Comparison of ENCODE assay signal across 10 cellular contexts in the genomic region with DNA sequence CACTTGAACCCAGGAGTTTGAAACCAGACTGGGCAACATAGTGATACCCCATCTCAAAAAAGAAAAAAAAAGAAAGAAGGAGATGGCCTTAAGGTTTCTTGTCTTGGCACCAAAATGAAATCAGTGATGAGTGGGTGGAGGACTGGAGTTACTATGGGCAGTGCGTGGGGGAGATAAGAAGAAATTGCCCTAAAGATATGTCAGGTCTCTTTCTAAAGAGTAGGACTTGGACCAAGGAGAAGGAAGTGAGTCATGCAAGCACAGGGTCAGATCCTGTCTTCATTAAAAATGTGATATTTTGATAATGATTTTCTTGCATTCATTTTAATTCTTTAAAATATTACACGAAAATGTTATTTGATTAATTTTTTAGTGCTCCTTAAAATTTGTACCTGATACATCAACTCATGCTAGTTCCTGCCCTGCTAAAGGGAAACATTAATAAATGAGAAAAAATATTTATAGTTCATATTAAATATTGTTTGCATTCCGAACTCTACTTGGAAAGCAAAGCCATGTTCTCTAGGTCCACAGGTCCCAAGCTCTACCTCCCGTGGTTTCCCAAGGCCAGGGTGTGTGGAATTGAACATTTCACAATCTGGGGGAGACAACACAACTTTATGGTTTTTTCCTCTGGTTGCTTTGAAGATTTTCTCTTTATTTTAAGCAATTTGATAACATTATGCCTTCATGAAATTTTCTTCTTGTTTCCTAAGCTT.
DNase-seq lines count a peak whose midpoint lies in the region; ATAC-seq, FAIRE-seq and TF ChIP-seq lines count a peak whose summit lies in the region.
"Had no signal": no experiment of that assay in that cellular context is flagged by ENCODE, and none has a peak within 500 bp of the region (broad histone marks: within the 10 kb centered on the region; RNA-seq: fewer than 3 reads in every experiment).

No MANE protein-coding gene starts in this region.

- H3K4me3 ChIP-seq in SK-N-SH (ENCODE audit: low read depth in 2 of 2, low read length in 1 of 2) = no peak overlapping the region
- no peak overlapping the region for H3K4me3 ChIP-seq in NB4 (ENCODE audit: low read depth, low read length)
- H3K4me3 ChIP-seq in astrocyte (ENCODE audit: insufficient read depth, low read depth, low read length) = peak overlapping the region; percentile 13

- no peaks in the 10 kb centered on the region for H3K9me2 ChIP-seq in SK-N-SH

- H3K79me2 ChIP-seq in SK-N-SH (ENCODE audit: insufficient read depth) = no peaks in the 10 kb centered on the region
- no peaks in the 10 kb centered on the region for H3K79me2 ChIP-seq in astrocyte (ENCODE audit: insufficient read depth, low read length)

- H3K36me3 Mint-ChIP-seq in astrocyte (ENCODE audit: low read depth, unreplicated experiment) = peaks cover under 1% of the 10 kb centered on the region
- peaks cover 19% of the 10 kb centered on the region for H3K36me3 Mint-ChIP-seq in natural killer cell treated with Interleukin-12 subunit alpha and Interleukin-12 subunit beta and Interleukin-15 and Interleukin-18, amount 100 ng/mL, for 72 hours

- no peaks in the 10 kb centered on the region for H3K27me3 Mint-ChIP-seq in astrocyte (ENCODE audit: low read depth, unreplicated experiment)
- peaks cover 9 to 16% of the 10 kb centered on the region in 2 donors for H3K27me3 Mint-ChIP-seq in natural killer cell treated with Interleukin-12 subunit alpha and Interleukin-12 subunit beta and Interleukin-15 and Interleukin-18, amount 100 ng/mL, for 72 hours

- peaks cover 56% of the 10 kb centered on the region for H3F3A ChIP-seq in SK-N-SH (replicated peaks; ENCODE audit: insufficient read depth)

- no peak overlapping the region for H2AFZ ChIP-seq in SK-N-SH (ENCODE audit: low read depth)
- no peak overlapping the region for H2AFZ ChIP-seq in astrocyte (ENCODE audit: low read depth, low read length)

- no peaks in the 10 kb centered on the region for H3K36me3 ChIP-seq in SK-N-SH (replicated peaks in 1 of 2; ENCODE audit: control insufficient read depth in 1 of 2, insufficient read depth in 2 of 2, low read length in 1 of 2)
- no peaks in the 10 kb centered on the region for H3K36me3 ChIP-seq in astrocyte (ENCODE audit: insufficient read depth, low read length)

- WGBS in SK-N-SH (ENCODE audit: low lambda C conversion rate) = 68% methylated on average over 4 of the region's 4 CpGs

- H3K4me1 Mint-ChIP-seq in astrocyte (ENCODE audit: low read depth, unreplicated experiment) = peaks cover 62% of the 10 kb centered on the region
- H3K4me1 Mint-ChIP-seq in natural killer cell treated with Interleukin-12 subunit alpha and Interleukin-12 subunit beta and Interleukin-15 and Interleukin-18, amount 100 ng/mL, for 72 hours (ENCODE audit: low read depth in 2 of 2) = peaks cover 44 to 63% of the 10 kb centered on the region in 2 donors

- peak overlapping the region; percentile 4 to 96; a peak in 3 of 4 replicates for H3K27ac ChIP-seq in SK-N-SH (ENCODE audit: low read depth in 2 of 2, low read length in 1 of 2)
- peak overlapping the region; percentile 98 for H3K27ac ChIP-seq in astrocyte (ENCODE audit: low read depth, low read length)

- no peaks in the 10 kb centered on the region for H3K27me3 ChIP-seq in SK-N-SH (ENCODE audit: insufficient read depth)
- no peaks in the 10 kb centered on the region for H3K27me3 ChIP-seq in astrocyte (ENCODE audit: insufficient read depth, low read length)

- H3K4me3 Mint-ChIP-seq in astrocyte (ENCODE audit: unreplicated experiment) = peak overlapping the region; percentile 24
- peak overlapping the region; percentile 76 for H3K4me3 Mint-ChIP-seq in natural killer cell treated with Interleukin-12 subunit alpha and Interleukin-12 subunit beta and Interleukin-15 and Interleukin-18, amount 100 ng/mL, for 72 hours

- no peak for TF ChIP-seq POLR2A in NB4 (IDR thresholded peaks at IDR 0.05; ENCODE audit: extremely low read depth, insufficient read length)

- peaks cover 4 to 44% of the 10 kb centered on the region in 2 experiments for H3K4me1 ChIP-seq in SK-N-SH (ENCODE audit: control insufficient read depth in 1 of 2, insufficient read depth in 2 of 2, low read depth in 1 of 2, low read length in 1 of 2)
- peaks cover 61% of the 10 kb centered on the region for H3K4me1 ChIP-seq in astrocyte (ENCODE audit: insufficient read depth, low read length)

- H4K20me1 ChIP-seq in SK-N-SH (ENCODE audit: insufficient read depth) (no peaks in the 10 kb centered on the region), astrocyte (ENCODE audit: insufficient read depth, low read length) (no peaks in the 10 kb centered on the region)

- DNase-seq in SK-N-SH (no peak), NB4 (ENCODE audit: low read depth) (peak; percentile 33), astrocyte (ENCODE audit: low read depth) (peak; percentile 79), HK-2 (ENCODE audit: unreplicated experiment) (no peak), NCI-H526 treated with DMSO at 0.1 percent for 48 hours (lab: John Stamatoyannopoulos, UW) (no peak)
- DNase-seq in natural killer cell treated with Interleukin-12 subunit alpha and Interleukin-12 subunit beta and Interleukin-15 and Interleukin-18, amount 100 ng/mL, for 72 hours (ENCODE audit: low spot score) = no peak
- DNase-seq: GDM1 had no signal

- POLR2A ChIA-PET in SK-N-SH (lab: Yijun Ruan, JAX) = no interaction called here

- H3K9me3 ChIP-seq in SK-N-SH = 0 out of 2 replicates have a peak, but pooled peaks cover 5% of the 10 kb centered on the region
- no peaks in the 10 kb centered on the region for H3K9me3 ChIP-seq in astrocyte (ENCODE audit: insufficient read depth, low read depth, low read length)

- H3K27ac Mint-ChIP-seq in astrocyte (ENCODE audit: unreplicated experiment) = peak overlapping the region; percentile 99
- peak overlapping the region; percentile 68 to 69 for H3K27ac Mint-ChIP-seq in natural killer cell treated with Interleukin-12 subunit alpha and Interleukin-12 subunit beta and Interleukin-15 and Interleukin-18, amount 100 ng/mL, for 72 hours

- ATAC-seq in SK-N-SH treated with all-trans-retinoic acid at 6 μM for 48 hours (no peak), HG03378 (IDR thresholded peaks at IDR 0.05; ENCODE audit: unreplicated experiment) (no peak)
- no peak for ATAC-seq in natural killer cell treated with Interleukin-12 subunit alpha and Interleukin-12 subunit beta and Interleukin-15 and Interleukin-18, amount 100 ng/mL, for 72 hours

- peaks cover 6% of the 10 kb centered on the region for H3K9me3 Mint-ChIP-seq in astrocyte (ENCODE audit: unreplicated experiment)
- H3K9me3 Mint-ChIP-seq in natural killer cell treated with Interleukin-12 subunit alpha and Interleukin-12 subunit beta and Interleukin-15 and Interleukin-18, amount 100 ng/mL, for 72 hours = peaks cover 2% of the 10 kb centered on the region

- TF ChIP-seq EP300 in SK-N-SH (IDR thresholded peaks at IDR 0.05; ENCODE audit: borderline replicate concordance in 1 of 2, low read depth in 1 of 2, low read length in 1 of 2) = no peak

- CTCF ChIA-PET in SK-N-SH (lab: Yijun Ruan, JAX) = interaction anchor here (1.0 kb wide), 1 partner anchor 10 kb away, joined by 3 read pairs; no protein-coding TSS in a partner anchor

- peak overlapping the region; percentile 71 for H3K9ac ChIP-seq in SK-N-SH
- H3K9ac ChIP-seq in astrocyte (ENCODE audit: low read length) = peak overlapping the region; percentile 83

- TF ChIP-seq RAD21 in SK-N-SH (IDR thresholded peaks at IDR 0.05; ENCODE audit: low read length) = no peak

- H3K4me2 ChIP-seq in SK-N-SH (no peak overlapping the region), astrocyte (ENCODE audit: low read length) (peak overlapping the region; percentile 60)

- TF ChIP-seq CTCF in SK-N-SH (IDR thresholded peaks at IDR 0.05) (no peak), NB4 (IDR thresholded peaks at IDR 0.05; ENCODE audit: low read depth, low read length) (no peak), astrocyte (IDR thresholded peaks at IDR 0.05; ENCODE audit: insufficient read depth, low read depth, low read length) (no peak)

- FAIRE-seq in astrocyte (lab: Jason Lieb, UNC) = no peak
- FAIRE-seq: A204.1 had no signal

TF ChIP-seq in SK-N-SH, 30 proteins besides CTCF, POLR2A, EP300 and RAD21 (continues in another document):
- TF ChIP-seq POLR2AphosphoS5 (IDR thresholded peaks at IDR 0.05; ENCODE audit: low read depth, low read length) (no peak), TCF12 (IDR thresholded peaks at IDR 0.05) (no peak)

TF ChIP-seq in SK-N-SH treated with all-trans-retinoic acid at 6 μM for 48 hours, 23 proteins besides CTCF, POLR2A, EP300 and RAD21 (continues in another document):
- TF ChIP-seq, protein P1, sequence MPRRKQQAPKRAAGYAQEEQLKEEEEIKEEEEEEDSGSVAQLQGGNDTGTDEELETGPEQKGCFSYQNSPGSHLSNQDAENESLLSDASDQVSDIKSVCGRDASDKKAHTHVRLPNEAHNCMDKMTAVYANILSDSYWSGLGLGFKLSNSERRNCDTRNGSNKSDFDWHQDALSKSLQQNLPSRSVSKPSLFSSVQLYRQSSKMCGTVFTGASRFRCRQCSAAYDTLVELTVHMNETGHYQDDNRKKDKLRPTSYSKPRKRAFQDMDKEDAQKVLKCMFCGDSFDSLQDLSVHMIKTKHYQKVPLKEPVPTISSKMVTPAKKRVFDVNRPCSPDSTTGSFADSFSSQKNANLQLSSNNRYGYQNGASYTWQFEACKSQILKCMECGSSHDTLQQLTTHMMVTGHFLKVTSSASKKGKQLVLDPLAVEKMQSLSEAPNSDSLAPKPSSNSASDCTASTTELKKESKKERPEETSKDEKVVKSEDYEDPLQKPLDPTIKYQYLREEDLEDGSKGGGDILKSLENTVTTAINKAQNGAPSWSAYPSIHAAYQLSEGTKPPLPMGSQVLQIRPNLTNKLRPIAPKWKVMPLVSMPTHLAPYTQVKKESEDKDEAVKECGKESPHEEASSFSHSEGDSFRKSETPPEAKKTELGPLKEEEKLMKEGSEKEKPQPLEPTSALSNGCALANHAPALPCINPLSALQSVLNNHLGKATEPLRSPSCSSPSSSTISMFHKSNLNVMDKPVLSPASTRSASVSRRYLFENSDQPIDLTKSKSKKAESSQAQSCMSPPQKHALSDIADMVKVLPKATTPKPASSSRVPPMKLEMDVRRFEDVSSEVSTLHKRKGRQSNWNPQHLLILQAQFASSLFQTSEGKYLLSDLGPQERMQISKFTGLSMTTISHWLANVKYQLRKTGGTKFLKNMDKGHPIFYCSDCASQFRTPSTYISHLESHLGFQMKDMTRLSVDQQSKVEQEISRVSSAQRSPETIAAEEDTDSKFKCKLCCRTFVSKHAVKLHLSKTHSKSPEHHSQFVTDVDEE (CRISPR knock-in tag; IDR thresholded peaks at IDR 0.05) = no peak
- TF ChIP-seq, protein P2, sequence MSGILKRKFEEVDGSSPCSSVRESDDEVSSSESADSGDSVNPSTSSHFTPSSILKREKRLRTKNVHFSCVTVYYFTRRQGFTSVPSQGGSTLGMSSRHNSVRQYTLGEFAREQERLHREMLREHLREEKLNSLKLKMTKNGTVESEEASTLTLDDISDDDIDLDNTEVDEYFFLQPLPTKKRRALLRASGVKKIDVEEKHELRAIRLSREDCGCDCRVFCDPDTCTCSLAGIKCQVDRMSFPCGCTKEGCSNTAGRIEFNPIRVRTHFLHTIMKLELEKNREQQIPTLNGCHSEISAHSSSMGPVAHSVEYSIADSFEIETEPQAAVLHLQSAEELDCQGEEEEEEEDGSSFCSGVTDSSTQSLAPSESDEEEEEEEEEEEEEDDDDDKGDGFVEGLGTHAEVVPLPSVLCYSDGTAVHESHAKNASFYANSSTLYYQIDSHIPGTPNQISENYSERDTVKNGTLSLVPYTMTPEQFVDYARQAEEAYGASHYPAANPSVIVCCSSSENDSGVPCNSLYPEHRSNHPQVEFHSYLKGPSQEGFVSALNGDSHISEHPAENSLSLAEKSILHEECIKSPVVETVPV (CRISPR knock-in tag; IDR thresholded peaks at IDR 0.05) = no peak

Comparison
In these comparisons a context has a peak if more than half of its experiments do, and no peak if none do; other contexts are left out.
1. DNase-seq: peak in NB4 (single experiment) and astrocyte (single experiment); none in SK-N-SH (single experiment), natural killer cell treated with Interleukin-12 subunit alpha and Interleukin-12 subunit beta and Interleukin-15 and Interleukin-18, amount 100 ng/mL, for 72 hours (single experiment), HK-2 (single experiment) and NCI-H526 treated with DMSO at 0.1 percent for 48 hours (single experiment).